ENCODE assay signal across 9 cellular contexts in the genomic region with DNA sequence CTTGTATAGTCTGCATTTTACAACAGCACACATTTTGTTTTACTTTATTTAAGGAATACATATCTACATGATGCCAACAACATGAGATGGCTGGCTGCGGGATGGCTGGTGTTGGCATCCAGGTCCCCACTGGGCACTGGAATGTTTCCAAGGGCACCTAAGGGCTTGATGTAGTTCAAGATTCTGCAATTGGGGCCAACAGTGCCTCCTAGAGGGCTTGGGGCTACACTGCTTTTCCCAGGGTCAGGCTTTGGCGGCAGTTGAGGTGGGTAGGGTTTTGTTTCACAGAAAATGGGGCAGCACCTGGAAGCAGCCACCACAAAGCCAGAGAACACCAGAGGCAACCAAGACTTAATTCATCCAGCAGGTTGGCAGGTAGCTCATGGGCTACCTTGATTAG.
DNase-seq lines count a peak whose midpoint lies in the region; ATAC-seq and TF ChIP-seq lines count a peak whose summit lies in the region.
"Had no signal": no experiment of that assay in that cellular context is flagged by ENCODE, and none has a peak within 500 bp of the region (broad histone marks: within the 10 kb centered on the region; RNA-seq: fewer than 3 reads in every experiment).

No MANE protein-coding gene starts in this region.

- H3K4me3 ChIP-seq in RWPE2 (ENCODE audit: severe bottlenecking) (no peak overlapping the region), heart left ventricle (no peak overlapping the region), right cardiac atrium (ENCODE audit: low read length) (no peak overlapping the region)

- H3K9me3 ChIP-seq in RWPE2 (ENCODE audit: severe bottlenecking) (no peaks in the 10 kb centered on the region), heart left ventricle (no peaks in the 10 kb centered on the region), right cardiac atrium (ENCODE audit: control insufficient read depth, low read length) (no peaks in the 10 kb centered on the region)

- no peaks in the 10 kb centered on the region for H3K27me3 ChIP-seq in RWPE2 (ENCODE audit: insufficient read depth, poor library complexity, severe bottlenecking)
- H3K27me3 ChIP-seq in heart left ventricle: peaks cover 0 to 5% (median 0%) of the 10 kb centered on the region in 9 donors
- no peaks in the 10 kb centered on the region for H3K27me3 ChIP-seq in right cardiac atrium (ENCODE audit: control insufficient read depth, insufficient read depth)

- DNase-seq in stimulated activated CD4-positive, alpha-beta T cell treated with anti-CD3 and anti-CD28 coated beads, Interleukin-2, amount 100 ng/mL, for 48 hours: peak; percentile 12 to 26
- DNase-seq in stimulated activated CD4-positive, alpha-beta T cell treated with anti-CD3 and anti-CD28 coated beads, Interleukin-4, amount 100 ng/mL, for 4 hours: no peak
- DNase-seq in RWPE2 (ENCODE audit: low spot score): no peak
- peak; percentile 24 for DNase-seq in germinal center (ENCODE audit: low spot score)
- no peak for DNase-seq in heart left ventricle
- DNase-seq in right cardiac atrium: no peak
- no peak for DNase-seq in SW 1271 (lab: John Stamatoyannopoulos, UW)

- TF ChIP-seq CTCF in RWPE2 (IDR thresholded peaks at IDR 0.05; ENCODE audit: poor library complexity, severe bottlenecking) (peak; percentile 14), heart left ventricle (IDR thresholded peaks at IDR 0.05) (peak in 5 of 12 donors; percentile 8 to 34 (median 23))

- no peak for ATAC-seq in RWPE2 (ENCODE audit: low read depth)
- no peak for ATAC-seq in GM21786 (IDR thresholded peaks at IDR 0.05; ENCODE audit: unreplicated experiment)
- no peak for ATAC-seq in heart left ventricle
- no peak for ATAC-seq in right cardiac atrium
- ATAC-seq: stimulated activated effector memory CD8-positive, alpha-beta T cell treated with anti-CD3 and anti-CD28 coated beads, Interleukin-12 subunit alpha, Interleukin-12 subunit beta, amount 100 ng/mL, for 72 hours had no signal

- TF ChIP-seq POLR2A in heart left ventricle (IDR thresholded peaks at IDR 0.05): no peak

- intact Hi-C loops in heart left ventricle (cut with DNase I): no loop called here
- intact Hi-C loops in right cardiac atrium (cut with DNase I): no loop called here

- H3K36me3 ChIP-seq in RWPE2 (ENCODE audit: low read depth) (no peaks in the 10 kb centered on the region), heart left ventricle (no peaks in the 10 kb centered on the region)

- no peak overlapping the region for H3K27ac ChIP-seq in RWPE2 (ENCODE audit: poor library complexity, severe bottlenecking)
- no peak overlapping the region for H3K27ac ChIP-seq in heart left ventricle
- H3K27ac ChIP-seq in right cardiac atrium (ENCODE audit: low read length): no peak overlapping the region

- 6 to 33% (median 22%) methylated on average over 2 of the region's 2 CpGs for WGBS in heart left ventricle, 4 donors
- 16% methylated on average over 2 of the region's 2 CpGs for WGBS in right cardiac atrium

- peaks cover 5% of the 10 kb centered on the region for H3K4me1 ChIP-seq in RWPE2 (ENCODE audit: insufficient read depth, poor library complexity, severe bottlenecking)
- no peaks in the 10 kb centered on the region for H3K4me1 ChIP-seq in heart left ventricle
- no peaks in the 10 kb centered on the region for H3K4me1 ChIP-seq in right cardiac atrium (ENCODE audit: control insufficient read depth, insufficient read depth, low read length)

Comparison
In these comparisons a context has a peak if more than half of its experiments do, and no peak if none do; other contexts are left out.
1. DNase-seq: peak in stimulated activated CD4-positive, alpha-beta T cell treated with anti-CD3 and anti-CD28 coated beads, Interleukin-2, amount 100 ng/mL, for 48 hours (2 of 2) and germinal center (single experiment); none in stimulated activated CD4-positive, alpha-beta T cell treated with anti-CD3 and anti-CD28 coated beads, Interleukin-4, amount 100 ng/mL, for 4 hours (0 of 2), RWPE2 (single experiment), heart left ventricle (0 of 5), right cardiac atrium (0 of 3) and SW 1271 (0 of 2).